ENCODE assay signal across 19 cellular contexts in the genomic region with DNA sequence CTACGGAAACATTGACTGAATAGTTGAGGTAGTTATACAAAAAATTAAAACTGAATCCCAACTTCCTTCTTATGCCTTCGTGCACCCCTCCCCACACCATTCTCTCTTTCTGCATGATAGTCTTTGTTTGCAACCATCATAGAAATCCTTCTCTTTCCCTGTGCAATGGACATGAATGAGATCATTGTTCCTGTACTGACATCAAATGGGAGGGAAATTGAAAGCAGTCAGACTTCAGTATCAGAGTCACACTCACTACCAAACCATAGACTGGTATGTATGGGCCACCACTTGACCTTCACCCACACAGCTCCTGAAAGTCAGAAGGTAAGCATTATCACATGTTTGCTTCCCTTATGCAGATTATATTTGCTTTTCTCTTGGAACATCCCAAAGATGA.
"Had no signal": no experiment of that assay in that cellular context is flagged by ENCODE, and none has a peak within 500 bp of the region (broad histone marks: within the 10 kb centered on the region; RNA-seq: fewer than 3 reads in every experiment).

No MANE protein-coding gene starts in this region.

- DNase-seq: colonic mucosa; effector CD8-positive, alpha-beta T cell; endodermal cell; foreskin keratinocyte; kidney; mesenchymal stem cell; naive thymus-derived CD4-positive, alpha-beta T cell; nucleus accumbens; right lobe of liver; small intestine; stimulated activated CD4-positive, alpha-beta T cell treated with anti-CD3 and anti-CD28 coated beads, Interleukin-15, amount 100 ng/mL, for 24 hours; stimulated activated CD4-positive, alpha-beta T cell treated with anti-CD3 and anti-CD28 coated beads, Interleukin-2, amount 100 ng/mL, for 48 hours; stimulated activated naive CD4-positive, alpha-beta T cell; stimulated activated naive CD8-positive, alpha-beta T cell treated with anti-CD3 and anti-CD28 coated beads, Interleukin-15, amount 100 ng/mL, for 72 hours; thyroid gland; trophoblast cell had no signal

- H3K4me1 Mint-ChIP-seq: naive thymus-derived CD4-positive, alpha-beta T cell; nephron; stimulated activated naive CD8-positive, alpha-beta T cell treated with anti-CD3 and anti-CD28 coated beads, Interleukin-15, amount 100 ng/mL, for 72 hours had no signal

- H3K9me3 Mint-ChIP-seq: dendritic cell treated with granulocyte-macrophage colony-stimulating factor and Interleukin-4, amounts not matched to agents 40 ng/mL and 50 ng/mL, for 4 days; endodermal cell; mesothelial cell of epicardium; nephron; stimulated activated naive CD8-positive, alpha-beta T cell treated with anti-CD3 and anti-CD28 coated beads, Interleukin-15, amount 100 ng/mL, for 72 hours had no signal

- H3K27me3 Mint-ChIP-seq: dendritic cell treated with granulocyte-macrophage colony-stimulating factor and Interleukin-4, amounts not matched to agents 40 ng/mL and 50 ng/mL, for 4 days; stimulated activated naive CD8-positive, alpha-beta T cell treated with anti-CD3 and anti-CD28 coated beads, Interleukin-15, amount 100 ng/mL, for 72 hours had no signal

- H3K4me3 Mint-ChIP-seq: dendritic cell treated with granulocyte-macrophage colony-stimulating factor and Interleukin-4, amounts not matched to agents 40 ng/mL and 50 ng/mL, for 4 days; endodermal cell; mesothelial cell of epicardium; naive thymus-derived CD4-positive, alpha-beta T cell; nephron; stimulated activated naive CD8-positive, alpha-beta T cell treated with anti-CD3 and anti-CD28 coated beads, Interleukin-15, amount 100 ng/mL, for 72 hours had no signal

- H3K27ac Mint-ChIP-seq: dendritic cell treated with granulocyte-macrophage colony-stimulating factor and Interleukin-4, amounts not matched to agents 40 ng/mL and 50 ng/mL, for 4 days; endodermal cell; mesothelial cell of epicardium; naive thymus-derived CD4-positive, alpha-beta T cell; nephron; stimulated activated naive CD8-positive, alpha-beta T cell treated with anti-CD3 and anti-CD28 coated beads, Interleukin-15, amount 100 ng/mL, for 72 hours had no signal

- H3K36me3 Mint-ChIP-seq: mesothelial cell of epicardium; naive thymus-derived CD4-positive, alpha-beta T cell had no signal
